In genomic region chr3:3160826-3161225, GRCh38 we compare ENCODE assay signal across 25 cellular contexts. TPM values are rescaled to one million over a fixed set of nuclear protein-coding genes. Genes with fewer than 3 reads are reported as not detected.
DNase-seq lines count a peak whose midpoint lies in the region; TF ChIP-seq lines count a peak whose summit lies in the region.
"Had no signal": no experiment of that assay in that cellular context is flagged by ENCODE, and none has a peak within 500 bp of the region (broad histone marks: within the 10 kb centered on the region; RNA-seq: fewer than 3 reads in every experiment).

No MANE protein-coding gene starts in this region.

- no peak overlapping the region for H2BK15ac ChIP-seq in mesenchymal stem cell (ENCODE audit: low read depth, poor library complexity, severe bottlenecking)

- intact Hi-C loops in ascending aorta (cut with DNase I) = no loop called here
- intact Hi-C loops in thyroid gland (cut with DNase I) = no loop called here

- peaks cover 77% of the 10 kb centered on the region for H3K4me1 Mint-ChIP-seq in activated T-cell treated with anti-CD3 and anti-CD28 coated beads, Interleukin-2, amount 50 U/mL, for 24 hours (ENCODE audit: low read depth)
- H3K4me1 Mint-ChIP-seq in immature natural killer cell = peaks cover 39 to 90% of the 10 kb centered on the region in 2 donors
- H3K4me1 Mint-ChIP-seq: activated B cell treated with CpG ODN at 0.5 μM for 24 hours, GM23338 had no signal

- no peak overlapping the region for H2AK5ac ChIP-seq in mesenchymal stem cell (ENCODE audit: low read length, severe bottlenecking)

- H3K4me1 ChIP-seq in ascending aorta (peaks cover 0 to 4% of the 10 kb centered on the region in 2 donors), thyroid gland (peaks cover 10 to 12% of the 10 kb centered on the region in 2 donors), mesenchymal stem cell (ENCODE audit: control insufficient read depth, insufficient read depth, low read depth, low read length) (no peaks in the 10 kb centered on the region)
- H3K4me1 ChIP-seq: left lung, stomach had no signal

- no peak overlapping the region for H3K4me3 Mint-ChIP-seq in activated T-cell treated with anti-CD3 and anti-CD28 coated beads, Interleukin-2, amount 50 U/mL, for 24 hours
- H3K4me3 Mint-ChIP-seq in immature natural killer cell = no peak overlapping the region
- H3K4me3 Mint-ChIP-seq: activated B cell treated with CpG ODN at 0.5 μM for 24 hours, GM23338 had no signal

- no peak for TF ChIP-seq POLR2A in thyroid gland (IDR thresholded peaks at IDR 0.05)

- H3K27ac ChIP-seq in ascending aorta (peak overlapping the region; percentile 42 to 46), thyroid gland (peak overlapping the region in 2 of 3 donors; percentile 0 to 62), mesenchymal stem cell (ENCODE audit: low read length, poor library complexity, severe bottlenecking) (no peak overlapping the region)
- H3K27ac ChIP-seq: left lung, RWPE1, stomach, upper lobe of left lung had no signal

- H3K27me3 ChIP-seq in ascending aorta (no peaks in the 10 kb centered on the region), thyroid gland (no peaks in the 10 kb centered on the region), mesenchymal stem cell (ENCODE audit: control insufficient read depth in 1 of 2, insufficient read depth in 1 of 2, low read length in 2 of 2) (no peaks in the 10 kb centered on the region)
- H3K27me3 ChIP-seq: left lung, stomach, upper lobe of left lung had no signal

- no peak overlapping the region for H4K91ac ChIP-seq in mesenchymal stem cell (ENCODE audit: low read length)

- H3K4me3 ChIP-seq in ascending aorta = no peak overlapping the region
- no peak overlapping the region for H3K4me3 ChIP-seq in thyroid gland (replicated peaks in 1 of 3)
- no peak overlapping the region for H3K4me3 ChIP-seq in mesenchymal stem cell (ENCODE audit: insufficient read depth in 1 of 2, low read depth in 1 of 2, low read length in 2 of 2)
- H3K4me3 ChIP-seq: GM23338, left lung, skin epidermis, stomach, upper lobe of left lung had no signal

- H3K4ac ChIP-seq in mesenchymal stem cell (ENCODE audit: low read depth in 1 of 2, low read length in 2 of 2) = no peak overlapping the region

- no peak overlapping the region for H2BK120ac ChIP-seq in mesenchymal stem cell (ENCODE audit: low read depth, low read length)

- no peak overlapping the region for H2BK12ac ChIP-seq in mesenchymal stem cell (ENCODE audit: low read length in 2 of 2)

- H3K36me3 ChIP-seq in ascending aorta (peaks cover 34 to 56% of the 10 kb centered on the region in 2 donors), thyroid gland (peaks cover 20 to 29% of the 10 kb centered on the region in 2 donors), mesenchymal stem cell (ENCODE audit: control insufficient read depth in 1 of 2, insufficient read depth in 2 of 2, low read depth in 1 of 2, low read length in 2 of 2) (peaks cover 0 to 94% of the 10 kb centered on the region in 2 experiments)

- no peak for DNase-seq in activated T-cell treated with anti-CD3 and anti-CD28 coated beads, Interleukin-2, amount 50 U/mL, for 24 hours
- DNase-seq in activated T-cell treated with anti-CD3 and anti-CD28 coated beads, Interleukin-2, amount 50 U/mL, for 48 hours = no peak
- DNase-seq in ascending aorta (ENCODE audit: low spot score in 2 of 2) (no peak), immature natural killer cell (no peak), thyroid gland (no peak), DMS114 treated with DMSO at 0.1 percent for 48 hours (lab: John Stamatoyannopoulos, UW; ENCODE audit: unreplicated experiment) (no peak), MV-4-11 (lab: John Stamatoyannopoulos, UW) (no peak), mesenchymal stem cell (no peak)
- DNase-seq: activated B cell treated with CpG ODN at 0.5 μM for 24 hours; effector CD8-positive, alpha-beta T cell; left lung; midbrain; NCI-H1436 treated with DMSO at 0.1 percent for 48 hours; NCI-H2171; NCI-H526; SK-N-SH; stomach; upper lobe of left lung had no signal

- peak overlapping the region; percentile 77 for H3K27ac Mint-ChIP-seq in activated T-cell treated with anti-CD3 and anti-CD28 coated beads, Interleukin-2, amount 50 U/mL, for 24 hours
- peak overlapping the region in 5 of 6 donors; percentile 17 to 77 (median 52) for H3K27ac Mint-ChIP-seq in immature natural killer cell
- H3K27ac Mint-ChIP-seq: activated B cell treated with CpG ODN at 0.5 μM for 24 hours; activated T-helper 2 cell treated with anti-CD3 and anti-CD28 coated beads, Interferon-gamma antibody, Interleukin-2, Interleukin-4, amounts not matched to agents 10 μg/mL and 5 μg/mL and 100 μg/mL, durations not matched to agents 14 hours and 24 hours and 36 hours; GM23338 had no signal

- H3K18ac ChIP-seq in mesenchymal stem cell (ENCODE audit: low read depth in 1 of 2, low read length in 2 of 2) = no peak overlapping the region

- WGBS in thyroid gland, 2 donors = 42 to 50% methylated on average over 2 of the region's 2 CpGs
- WGBS in mesenchymal stem cell = no CpG with 5 or more reads among the region's 2 CpGs

- no peak for TF ChIP-seq CTCF in ascending aorta (IDR thresholded peaks at IDR 0.05)
- TF ChIP-seq CTCF in thyroid gland (IDR thresholded peaks at IDR 0.05) = no peak

- peaks cover 5% of the 10 kb centered on the region for H3K9me3 Mint-ChIP-seq in activated T-cell treated with anti-CD3 and anti-CD28 coated beads, Interleukin-2, amount 50 U/mL, for 24 hours
- no peaks in the 10 kb centered on the region for H3K9me3 Mint-ChIP-seq in immature natural killer cell
- H3K9me3 Mint-ChIP-seq: activated B cell treated with CpG ODN at 0.5 μM for 24 hours, GM23338 had no signal

- H4K8ac ChIP-seq in mesenchymal stem cell (ENCODE audit: low read length) = no peak overlapping the region

- no peak overlapping the region for H2BK5ac ChIP-seq in mesenchymal stem cell (ENCODE audit: low read depth, low read length, poor library complexity, severe bottlenecking)

- H3K9me3 ChIP-seq in ascending aorta = no peaks in the 10 kb centered on the region
- no peaks in the 10 kb centered on the region for H3K9me3 ChIP-seq in thyroid gland
- peaks cover 11% of the 10 kb centered on the region for H3K9me3 ChIP-seq in mesenchymal stem cell (ENCODE audit: control insufficient read depth, low read length)
- H3K9me3 ChIP-seq: left lung, SK-N-SH, stomach, upper lobe of left lung had no signal

- no peak overlapping the region for H3K14ac ChIP-seq in mesenchymal stem cell (ENCODE audit: low read length in 2 of 2)

- no peak overlapping the region for H3K4me2 ChIP-seq in mesenchymal stem cell (ENCODE audit: low read length, poor library complexity, severe bottlenecking)
- H3K4me2 ChIP-seq: GM23338, SK-N-SH had no signal

- H3K27me3 Mint-ChIP-seq in activated T-cell treated with anti-CD3 and anti-CD28 coated beads, Interleukin-2, amount 50 U/mL, for 24 hours = no peaks in the 10 kb centered on the region
- no peaks in the 10 kb centered on the region for H3K27me3 Mint-ChIP-seq in immature natural killer cell (ENCODE audit: low read depth in 3 of 3)
- H3K27me3 Mint-ChIP-seq: activated B cell treated with CpG ODN at 0.5 μM for 24 hours had no signal

- no peak overlapping the region for H2AFZ ChIP-seq in mesenchymal stem cell (ENCODE audit: low read depth, low read length)
- H2AFZ ChIP-seq: GM23338 had no signal

- H3K36me3 Mint-ChIP-seq in activated T-cell treated with anti-CD3 and anti-CD28 coated beads, Interleukin-2, amount 50 U/mL, for 24 hours (ENCODE audit: low read depth) = peaks cover 97% of the 10 kb centered on the region
- H3K36me3 Mint-ChIP-seq in immature natural killer cell = peaks cover 13 to 57% (median 17%) of the 10 kb centered on the region in 3 donors

- H3K23ac ChIP-seq in mesenchymal stem cell (ENCODE audit: low read length in 2 of 2) = no peak overlapping the region

- peaks cover 5% of the 10 kb centered on the region for H3K79me1 ChIP-seq in mesenchymal stem cell (replicated peaks; ENCODE audit: low read length, poor library complexity, severe bottlenecking)

- no peak overlapping the region for H3K9ac ChIP-seq in mesenchymal stem cell (ENCODE audit: low read length)
- H3K9ac ChIP-seq: SK-N-SH had no signal

RNA-seq across cellular contexts. Expression of gene CRBN, which starts 18.7 kb away (rescaled TPM):
- total RNA-seq in ascending aorta = 114 TPM
- polyA plus RNA-seq in immature natural killer cell = 100 to 1,000 TPM; 171 to 176 (median 174) TPM
- total RNA-seq in thyroid gland = 100 to 1,000 TPM in 2 of 4 donors, 10 to 100 TPM in 2; 74.3 to 138 (median 91.4) TPM
- polyA plus RNA-seq in mesenchymal stem cell (2013, experiment 1 of 2) = 20.3 TPM
- polyA plus RNA-seq in mesenchymal stem cell (2013, experiment 2 of 2) = 20.1 TPM

RNA-seq across cellular contexts. Expression of gene TRNT1, which starts 34.1 kb away (rescaled TPM):
- total RNA-seq in ascending aorta = 16.4 TPM
- 10 to 100 TPM in 2 of 3 donors, 1 to 10 TPM in 1; 7.4 to 18.7 (median 15.9) TPM for polyA plus RNA-seq in immature natural killer cell
- total RNA-seq in thyroid gland = 10 to 100 TPM; 19.2 to 41.5 (median 28.2) TPM
- polyA plus RNA-seq in mesenchymal stem cell (2013, experiment 1 of 2) = 15.2 TPM
- polyA plus RNA-seq in mesenchymal stem cell (2013, experiment 2 of 2) = 14.8 TPM

RNA-seq across cellular contexts. Expression of gene IL5RA, which starts 50.7 kb away (rescaled TPM):
- total RNA-seq in ascending aorta = not detected
- 1 to 10 TPM in 1 of 3 donors, not detected in 2; 1.0 TPM for polyA plus RNA-seq in immature natural killer cell
- 1 to 10 TPM in 1 of 4 donors, not detected in 3; 1.6 TPM for total RNA-seq in thyroid gland
- polyA plus RNA-seq in mesenchymal stem cell (2013, experiment 1 of 2) = 0.07 TPM
- polyA plus RNA-seq in mesenchymal stem cell (2013, experiment 2 of 2) = not detected
- total RNA-seq: activated B cell treated with CpG ODN at 0.5 μM for 24 hours; activated T-helper 2 cell treated with anti-CD3 and anti-CD28 coated beads, Interferon-gamma antibody, Interleukin-2, Interleukin-4, amounts not matched to agents 10 μg/mL and 5 μg/mL and 100 μg/mL, durations not matched to agents 14 hours and 24 hours and 36 hours; MCF 10A; pulmonary artery endothelial cell had no signal
- polyA plus RNA-seq: BJ, GM23338, SK-N-SH had no signal
